In the genomic region with DNA sequence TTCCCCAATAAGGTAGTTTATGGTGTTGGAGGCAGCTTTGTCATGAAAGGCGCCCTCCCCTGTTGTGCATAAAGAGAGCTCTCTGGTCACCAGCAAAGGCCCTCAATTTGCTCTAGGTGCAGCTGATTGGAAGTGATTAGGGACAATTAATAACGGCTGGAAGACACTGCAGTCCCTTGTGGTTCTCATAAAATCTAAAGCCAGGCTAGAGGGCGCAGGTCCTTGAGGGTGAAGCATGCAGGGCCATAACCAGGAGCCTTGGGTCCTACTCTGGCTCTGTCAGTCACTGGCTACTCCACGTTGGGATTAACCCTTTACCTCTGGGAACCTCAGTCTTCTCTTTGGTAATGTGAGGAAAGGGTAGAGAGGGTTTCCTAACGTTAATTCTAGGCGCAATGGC, we compare ENCODE assay signal across 8 cellular contexts. TPM values are rescaled to one million over a fixed set of nuclear protein-coding genes. Genes with fewer than 3 reads are reported as not detected.
DNase-seq lines count a peak whose midpoint lies in the region; ATAC-seq and TF ChIP-seq lines count a peak whose summit lies in the region.

No MANE protein-coding gene starts in this region.

- H3K36me3 ChIP-seq in SK-N-MC (ENCODE audit: insufficient read depth, low read length) (no peaks in the 10 kb centered on the region), esophagus (ENCODE audit: control insufficient read depth in 2 of 2, insufficient read depth in 2 of 2, low read length in 1 of 2) (no peaks in the 10 kb centered on the region), osteoblast (ENCODE audit: insufficient read depth, low read length) (no peaks in the 10 kb centered on the region)

- no peak overlapping the region for H3K9ac ChIP-seq in SK-N-MC (ENCODE audit: insufficient read length)

- DNase-seq in T-helper 1 cell (no peak), SK-N-MC (ENCODE audit: low read depth, low spot score) (no peak), osteoblast (ENCODE audit: insufficient read length, low spot score, missing footprints) (no peak)

- H3K27ac ChIP-seq in SK-N-MC (no peak overlapping the region), esophagus (ENCODE audit: low read depth in 2 of 2, low read length in 1 of 2) (peak overlapping the region; percentile 99), osteoblast (ENCODE audit: low read depth, low read length) (peak overlapping the region; percentile 64)

- peak overlapping the region; percentile 85 for H3K4me2 ChIP-seq in osteoblast (ENCODE audit: insufficient read depth, low read length)

- H3K4me1 Mint-ChIP-seq in T-helper 1 cell treated with Interleukin-12 subunit alpha and Interleukin-12 subunit beta and Interleukin-4 antibody, amounts not matched to agents 30 μg/mL and 1 μg/mL, for 36 hours (ENCODE audit: low read depth) = peaks cover 19% of the 10 kb centered on the region

- peak; percentile 11 for ATAC-seq in HG03175 (IDR thresholded peaks at IDR 0.05; ENCODE audit: unreplicated experiment)
- ATAC-seq in GM19467 (IDR thresholded peaks at IDR 0.05; ENCODE audit: unreplicated experiment) = no peak
- no peak for ATAC-seq in GM18858 (IDR thresholded peaks at IDR 0.05; ENCODE audit: unreplicated experiment)

- H3K27me3 Mint-ChIP-seq in T-helper 1 cell treated with Interleukin-12 subunit alpha and Interleukin-12 subunit beta and Interleukin-4 antibody, amounts not matched to agents 30 μg/mL and 1 μg/mL, for 36 hours (ENCODE audit: low read depth) = peaks cover 23% of the 10 kb centered on the region

- peaks cover 44% of the 10 kb centered on the region for H3K79me2 ChIP-seq in osteoblast (ENCODE audit: insufficient read depth, low read length)

- H3K9me3 Mint-ChIP-seq in T-helper 1 cell treated with Interleukin-12 subunit alpha and Interleukin-12 subunit beta and Interleukin-4 antibody, amounts not matched to agents 30 μg/mL and 1 μg/mL, for 36 hours = no peaks in the 10 kb centered on the region

- no peaks in the 10 kb centered on the region for H3K36me3 Mint-ChIP-seq in T-helper 1 cell treated with Interleukin-12 subunit alpha and Interleukin-12 subunit beta and Interleukin-4 antibody, amounts not matched to agents 30 μg/mL and 1 μg/mL, for 36 hours (ENCODE audit: low read depth)

- H3K9me3 ChIP-seq in SK-N-MC (ENCODE audit: low read depth, low read length) (no peaks in the 10 kb centered on the region), esophagus (ENCODE audit: control insufficient read depth in 2 of 2, insufficient read depth in 1 of 2, low read depth in 1 of 2, low read length in 1 of 2) (no peaks in the 10 kb centered on the region), osteoblast (ENCODE audit: low read depth, low read length) (no peaks in the 10 kb centered on the region)

- H3K4me1 ChIP-seq in esophagus (ENCODE audit: control insufficient read depth in 2 of 2, insufficient read depth in 2 of 2, low read length in 1 of 2) = peaks cover 0 to 2% of the 10 kb centered on the region in 2 donors
- peaks cover 13% of the 10 kb centered on the region for H3K4me1 ChIP-seq in osteoblast (ENCODE audit: insufficient read depth, low read length)

- H3K27ac Mint-ChIP-seq in T-helper 1 cell treated with Interleukin-12 subunit alpha and Interleukin-12 subunit beta and Interleukin-4 antibody, amounts not matched to agents 30 μg/mL and 1 μg/mL, for 36 hours = peak overlapping the region; percentile 71

- peak overlapping the region; percentile 91 for H3K4me3 Mint-ChIP-seq in T-helper 1 cell treated with Interleukin-12 subunit alpha and Interleukin-12 subunit beta and Interleukin-4 antibody, amounts not matched to agents 30 μg/mL and 1 μg/mL, for 36 hours

- peaks cover 3% of the 10 kb centered on the region for H4K20me1 ChIP-seq in osteoblast (ENCODE audit: insufficient read depth, low read length)

- H2AFZ ChIP-seq in osteoblast (ENCODE audit: low read length) = peak overlapping the region; percentile 89

- H3K4me3 ChIP-seq in SK-N-MC (peak overlapping the region; percentile 94), esophagus (ENCODE audit: low read depth in 1 of 2, low read length in 2 of 2) (peak overlapping the region; percentile 66 to 88), osteoblast (ENCODE audit: insufficient read depth, low read length) (peak overlapping the region; percentile 90)

- TF ChIP-seq CTCF in osteoblast (IDR thresholded peaks at IDR 0.05; ENCODE audit: extremely low read depth, low read depth, low read length) = no peak

- no peaks in the 10 kb centered on the region for H3K27me3 ChIP-seq in esophagus (ENCODE audit: control insufficient read depth in 1 of 2, insufficient read depth in 2 of 2, low read length in 2 of 2)
- H3K27me3 ChIP-seq in osteoblast (ENCODE audit: insufficient read depth, low read length) = peaks cover 20% of the 10 kb centered on the region

- WGBS in esophagus, 2 donors = 37 to 40% methylated on average over 6 of the region's 6 CpGs

RNA-seq across cellular contexts. Expression of a gene that starts 1.9 kb away (rescaled TPM):
- 10 to 100 TPM; 21.7 to 32.7 TPM for polyA plus RNA-seq in esophagus
- 19.5 and 24.2 TPM in 2 replicates for total RNA-seq in osteoblast
